8 cellular contexts compared by ENCODE assay signal in genomic region chr15:85689729-85690128, GRCh38.
DNase-seq lines count a peak whose midpoint lies in the region; ATAC-seq and TF ChIP-seq lines count a peak whose summit lies in the region.

No MANE protein-coding gene starts in this region.

- H3K4me3 Mint-ChIP-seq in CD14-positive monocyte (peak overlapping the region; percentile 78 to 92), glutamatergic neuron (ENCODE audit: unreplicated experiment) (no peak overlapping the region), progenitor cell of endocrine pancreas (ENCODE audit: low read depth) (peak overlapping the region; percentile 61)

- H3K36me3 Mint-ChIP-seq in CD14-positive monocyte (peaks cover 66 to 82% of the 10 kb centered on the region in 2 donors), glutamatergic neuron (ENCODE audit: unreplicated experiment) (no peaks in the 10 kb centered on the region), progenitor cell of endocrine pancreas (ENCODE audit: insufficient read depth) (peaks cover 7% of the 10 kb centered on the region)

- H3K9me3 Mint-ChIP-seq in CD14-positive monocyte, result no peaks in the 10 kb centered on the region
- no peaks in the 10 kb centered on the region for H3K9me3 Mint-ChIP-seq in glutamatergic neuron (ENCODE audit: unreplicated experiment)
- no peaks in the 10 kb centered on the region for H3K9me3 Mint-ChIP-seq in progenitor cell of endocrine pancreas (ENCODE audit: low read depth)

- peaks cover 0 to 2% (median 0%) of the 10 kb centered on the region in 3 donors for H3K27me3 Mint-ChIP-seq in CD14-positive monocyte (ENCODE audit: low read depth in 3 of 3)
- H3K27me3 Mint-ChIP-seq in glutamatergic neuron (ENCODE audit: unreplicated experiment), result no peaks in the 10 kb centered on the region
- no peaks in the 10 kb centered on the region for H3K27me3 Mint-ChIP-seq in progenitor cell of endocrine pancreas

- H3K4me1 Mint-ChIP-seq in CD14-positive monocyte, result peaks cover 47% of the 10 kb centered on the region
- peaks cover 2% of the 10 kb centered on the region for H3K4me1 Mint-ChIP-seq in glutamatergic neuron (ENCODE audit: low read depth, unreplicated experiment)
- peaks cover 16% of the 10 kb centered on the region for H3K4me1 Mint-ChIP-seq in progenitor cell of endocrine pancreas (ENCODE audit: low read depth)

- TF ChIP-seq CTCF in CD14-positive monocyte (IDR thresholded peaks at IDR 0.05), result no peak
- TF ChIP-seq CTCF in glutamatergic neuron (IDR thresholded peaks at IDR 0.05; ENCODE audit: partially characterized antibody, unreplicated experiment), result no peak
- no peak for TF ChIP-seq CTCF in progenitor cell of endocrine pancreas (IDR thresholded peaks at IDR 0.05; ENCODE audit: unreplicated experiment)

- H3K27ac Mint-ChIP-seq in CD14-positive monocyte (peak overlapping the region; percentile 88 to 98 (median 90)), glutamatergic neuron (ENCODE audit: unreplicated experiment) (peak overlapping the region; percentile 48), progenitor cell of endocrine pancreas (peak overlapping the region; percentile 67)

- ATAC-seq in GM21515 (IDR thresholded peaks at IDR 0.05; ENCODE audit: unreplicated experiment), result peak; percentile 48

- DNase-seq in CD14-positive monocyte (ENCODE audit: low spot score) (no peak), NOMO-1 (lab: John Stamatoyannopoulos, UW; ENCODE audit: unreplicated experiment in 2 of 2) (peak; percentile 77 to 79), glutamatergic neuron (no peak), progenitor cell of endocrine pancreas (ENCODE audit: low spot score, unreplicated experiment) (no peak), mesenteric fat pad (ENCODE audit: low spot score) (no peak), HT-29 (ENCODE audit: low spot score) (no peak)
- DNase-seq in activated effector memory CD4-positive, alpha-beta T cell treated with anti-CD3 and anti-CD28 coated beads, Interleukin-2, amount 50 U/mL, for 16 hours, result peak; percentile 84

- intact Hi-C loops in CD14-positive monocyte (cut with micrococcal nuclease), result no loop called here

Comparison
In these comparisons a context has a peak if more than half of its experiments do, and no peak if none do; other contexts are left out.
1. DNase-seq: peak in NOMO-1 (2 of 2) and activated effector memory CD4-positive, alpha-beta T cell treated with anti-CD3 and anti-CD28 coated beads, Interleukin-2, amount 50 U/mL, for 16 hours (single experiment); none in CD14-positive monocyte (single experiment), glutamatergic neuron (single experiment), progenitor cell of endocrine pancreas (single experiment), mesenteric fat pad (single experiment) and HT-29 (single experiment).
2. Peak in every context shown above with its lines, with median percentiles within 50 percentile points of each other: H3K27ac Mint-ChIP-seq.